Comparison of ENCODE assay signal across 1 cellular context in genomic region chr4:127698789-127699200, GRCh38.
A peak's percentile ranks its signal among the peaks of the same experiment; 100 is the strongest.
TF ChIP-seq lines count a peak whose summit lies in the region.

No MANE protein-coding gene starts in this region.

TF ChIP-seq in GM12878, 131 proteins besides CTCF, POLR2A, EP300 and RAD21 (continued from another document and continues in another):
- no peak for TF ChIP-seq NKRF (conservative IDR thresholded peaks at IDR 0.05)
- no peak for TF ChIP-seq RFX5 (IDR thresholded peaks at IDR 0.05; ENCODE audit: low read depth, low read length)
- TF ChIP-seq SKIL (IDR thresholded peaks at IDR 0.05; ENCODE audit: low read depth, poor library complexity, severe bottlenecking): peak; percentile 93
- peak; percentile 97 for TF ChIP-seq NFIC (IDR thresholded peaks at IDR 0.05; ENCODE audit: low read depth, low read length)
- no peak for TF ChIP-seq EZH2 (IDR thresholded peaks at IDR 0.05; ENCODE audit: borderline replicate concordance, control insufficient read depth, low read depth, low read length)
- no peak for TF ChIP-seq ETV6 (conservative IDR thresholded peaks at IDR 0.05 in 1 of 2, IDR thresholded peaks at IDR 0.05 in 1 of 2; ENCODE audit: borderline replicate concordance in 1 of 2, low read depth in 1 of 2)
- TF ChIP-seq JUNB (IDR thresholded peaks at IDR 0.05): peak; percentile 93
- no peak for TF ChIP-seq PRDM15 (CRISPR knock-in tag; IDR thresholded peaks at IDR 0.05)
- TF ChIP-seq POLR2AphosphoS5 (IDR thresholded peaks at IDR 0.05; ENCODE audit: low read length): no peak
- 0 out of 4 replicates have a peak, but pooled peaks of 1 of the 2 experiments have one; percentile 7 for TF ChIP-seq SRF (IDR thresholded peaks at IDR 0.05; ENCODE audit: low read depth in 2 of 2, low read length in 2 of 2)
- TF ChIP-seq MEF2B (IDR thresholded peaks at IDR 0.05; ENCODE audit: partially characterized antibody, poor library complexity, severe bottlenecking): peak; percentile 91
- peak; percentile 100 for TF ChIP-seq MTA2 (IDR thresholded peaks at IDR 0.05; ENCODE audit: low read depth)
- TF ChIP-seq RELA (IDR thresholded peaks at IDR 0.05; ENCODE audit: borderline replicate concordance, partially characterized antibody): no peak
- peak; percentile 56 for TF ChIP-seq BCL3 (IDR thresholded peaks at IDR 0.05; ENCODE audit: borderline replicate concordance, insufficient read depth, low read depth, low read length, poor library complexity, severe bottlenecking)
- peak; percentile 34; the same call in 1 of the 3 replicates for TF ChIP-seq POU2F2 (IDR thresholded peaks at IDR 0.05; ENCODE audit: borderline replicate concordance, low read depth, low read length)
- TF ChIP-seq CBX3 (IDR thresholded peaks at IDR 0.05; ENCODE audit: borderline replicate concordance, low read depth): no peak
- TF ChIP-seq STAT1 (conservative IDR thresholded peaks at IDR 0.05): no peak
- peak; percentile 96 for TF ChIP-seq MLLT1 (IDR thresholded peaks at IDR 0.05)
- no peak for TF ChIP-seq MXI1 (IDR thresholded peaks at IDR 0.05; ENCODE audit: low read depth, low read length)
- TF ChIP-seq LARP7 (IDR thresholded peaks at IDR 0.05): no peak
- TF ChIP-seq MYC (IDR thresholded peaks at IDR 0.05; ENCODE audit: insufficient read depth, insufficient read length, insufficient replicate concordance, low read length, severe bottlenecking): no peak
- TF ChIP-seq ELK1 (IDR thresholded peaks at IDR 0.05; ENCODE audit: low read depth, low read length): no peak
- TF ChIP-seq USF1 (IDR thresholded peaks at IDR 0.05; ENCODE audit: borderline replicate concordance, extremely low read length, insufficient read depth, low read depth, low read length): no peak
- TF ChIP-seq ZBTB33 (IDR thresholded peaks at IDR 0.05): 0 out of 2 replicates have a peak, but pooled peaks have one; percentile 5
- TF ChIP-seq SPI1 (IDR thresholded peaks at IDR 0.05; ENCODE audit: borderline replicate concordance, insufficient read depth, low read depth, low read length): peak; percentile 66; the same call in 1 of the 2 replicates
- TF ChIP-seq ASH2L (IDR thresholded peaks at IDR 0.05; ENCODE audit: borderline replicate concordance, low read depth): no peak
- peak; percentile 50 to 51; a peak in 1 of 4 replicates for TF ChIP-seq BHLHE40 (IDR thresholded peaks at IDR 0.05; ENCODE audit: borderline replicate concordance in 1 of 2, low read depth in 2 of 2, low read length in 1 of 2)
- peak; percentile 87 for TF ChIP-seq MTA3 (IDR thresholded peaks at IDR 0.05; ENCODE audit: borderline replicate concordance, low read length)
- TF ChIP-seq NFYA (IDR thresholded peaks at IDR 0.05; ENCODE audit: borderline replicate concordance, low read depth, low read length): no peak
- peak; percentile 54; the same call in 1 of the 2 replicates for TF ChIP-seq CHD2 (IDR thresholded peaks at IDR 0.05; ENCODE audit: borderline replicate concordance, low read depth, low read length)
- TF ChIP-seq IKZF2 (IDR thresholded peaks at IDR 0.05): peak; percentile 91 to 95
- peak; percentile 87; the same call in 1 of the 2 replicates for TF ChIP-seq RCOR1 (conservative IDR thresholded peaks at IDR 0.05; ENCODE audit: low read depth, low read length)
- peak; percentile 72 for TF ChIP-seq IKZF1 (conservative IDR thresholded peaks at IDR 0.05)
- TF ChIP-seq CREM (IDR thresholded peaks at IDR 0.05; ENCODE audit: low read depth): peak; percentile 62; the same call in 1 of the 2 replicates
- peak in 1 of 2 experiments; percentile 69; a peak in 2 of 4 replicates for TF ChIP-seq CEBPB (IDR thresholded peaks at IDR 0.05; ENCODE audit: borderline replicate concordance in 1 of 2, low read depth in 2 of 2, low read length in 2 of 2)
- TF ChIP-seq TCF12 (IDR thresholded peaks at IDR 0.05; ENCODE audit: low read depth, low read length): no peak
- TF ChIP-seq MEF2A (IDR thresholded peaks at IDR 0.05; ENCODE audit: insufficient read depth, low read depth, low read length): peak; percentile 84
- no peak for TF ChIP-seq SIX5 (IDR thresholded peaks at IDR 0.05; ENCODE audit: low read depth, low read length, severe bottlenecking)
- TF ChIP-seq BRCA1 (IDR thresholded peaks at IDR 0.05; ENCODE audit: low read depth, low read length): no peak
- TF ChIP-seq IRF5 (IDR thresholded peaks at IDR 0.05; ENCODE audit: borderline replicate concordance): no peak
- no peak for TF ChIP-seq FOXK2 (IDR thresholded peaks at IDR 0.05)
- TF ChIP-seq FOXM1 (IDR thresholded peaks at IDR 0.05; ENCODE audit: low read depth, low read length): peak; percentile 88; the same call in 1 of the 2 replicates
- no peak for TF ChIP-seq POLR2AphosphoS2 (IDR thresholded peaks at IDR 0.05; ENCODE audit: low read depth, low read length)
- no peak for TF ChIP-seq NR2C1 (IDR thresholded peaks at IDR 0.05)
- TF ChIP-seq EED (IDR thresholded peaks at IDR 0.05; ENCODE audit: low read depth): no peak
- TF ChIP-seq SUZ12 (IDR thresholded peaks at IDR 0.05; ENCODE audit: unreplicated experiment): no peak
- no peak for TF ChIP-seq ZNF622 (IDR thresholded peaks at IDR 0.05)
- TF ChIP-seq NR2C2 (IDR thresholded peaks at IDR 0.05; ENCODE audit: borderline replicate concordance, control insufficient read depth, insufficient read length, low read depth): no peak
- TF ChIP-seq RUNX3 (IDR thresholded peaks at IDR 0.05; ENCODE audit: low read length): peak; percentile 100
- TF ChIP-seq ZNF274 (IDR thresholded peaks at IDR 0.05; ENCODE audit: insufficient read depth, insufficient read length): no peak
- no peak for TF ChIP-seq YBX1 (IDR thresholded peaks at IDR 0.05)
- TF ChIP-seq HDGF (IDR thresholded peaks at IDR 0.05): no peak
- 0 out of 2 replicates have a peak, but pooled peaks have one; percentile 53 for TF ChIP-seq ZBED1 (IDR thresholded peaks at IDR 0.05; ENCODE audit: borderline replicate concordance)
